Comparison of ENCODE assay signal across 7 cellular contexts in genomic region chr1:213986925-213987250, GRCh38. TPM values are rescaled to one million over a fixed set of nuclear protein-coding genes. Genes with fewer than 3 reads are reported as not detected.
DNase-seq lines count a peak whose midpoint lies in the region; ATAC-seq and TF ChIP-seq lines count a peak whose summit lies in the region.

No MANE protein-coding gene starts in this region.

- in situ Hi-C loops in Panc1 (cut with HindIII; ENCODE audit: low pct_unique_long_range_greater_than_20kb, low sequenced_read_pairs) (no loop called here), gastrocnemius medialis (cut with MboI; ENCODE audit: low sequenced_read_pairs in 4 of 4) (no loop called here)

- no peak for TF ChIP-seq POLR2A in gastrocnemius medialis (IDR thresholded peaks at IDR 0.05)

- ATAC-seq in Panc1, result no peak
- ATAC-seq in gastrocnemius medialis, result no peak

- no peak for TF ChIP-seq CTCF in Panc1 (IDR thresholded peaks at IDR 0.05)
- TF ChIP-seq CTCF in hepatocyte (IDR thresholded peaks at IDR 0.05; ENCODE audit: poor library complexity), result no peak
- no peak for TF ChIP-seq CTCF in gastrocnemius medialis (IDR thresholded peaks at IDR 0.05 in 4 of 5, conservative IDR thresholded peaks at IDR 0.05 in 1 of 5)

- 8% methylated on average over 6 of the region's 6 CpGs for WGBS in hepatocyte (ENCODE audit: low lambda C conversion rate, missing lambda C conversion rate)

- no peaks in the 10 kb centered on the region for H3K9me2 ChIP-seq in hepatocyte (replicated peaks; ENCODE audit: insufficient read depth)

- POLR2A ChIA-PET in Panc1 (lab: Charles Lee), result no interaction called here

- H2AFZ ChIP-seq in hepatocyte, result no peak overlapping the region

- H3K27me3 ChIP-seq in H7 (ENCODE audit: control insufficient read depth, insufficient read depth, low read length) (peaks cover 75% of the 10 kb centered on the region), Panc1 (ENCODE audit: control insufficient read depth, insufficient read depth, low read length) (peaks cover 37% of the 10 kb centered on the region), hepatocyte (peaks cover 52% of the 10 kb centered on the region), gastrocnemius medialis (peaks cover 9 to 34% (median 27%) of the 10 kb centered on the region in 3 donors)

- intact Hi-C loops in Panc1 (cut with micrococcal nuclease; ENCODE audit: unreplicated experiment) (no loop called here), gastrocnemius medialis (cut with DNase I; ENCODE audit: low total_unique reads) (loop anchor here (5.0 kb wide), 1 partner anchor 135 kb away; no protein-coding TSS in a partner anchor)

- H4K20me1 ChIP-seq in hepatocyte (ENCODE audit: insufficient read depth, poor library complexity, severe bottlenecking), result no peaks in the 10 kb centered on the region

- H3K9me3 ChIP-seq in Panc1 (ENCODE audit: control insufficient read depth, insufficient read depth, low read depth, low read length) (no peaks in the 10 kb centered on the region), hepatocyte (ENCODE audit: low read depth) (no peaks in the 10 kb centered on the region), gastrocnemius medialis (no peaks in the 10 kb centered on the region)

- peaks cover 3% of the 10 kb centered on the region for H3K79me2 ChIP-seq in hepatocyte

- H3K4me3 ChIP-seq in H7 (ENCODE audit: insufficient read depth, low read depth, low read length), result peak overlapping the region; percentile 64
- peak overlapping the region; percentile 42 to 80; a peak in 2 of 4 replicates for H3K4me3 ChIP-seq in Panc1 (ENCODE audit: low read depth in 2 of 2, low read length in 2 of 2)
- peak overlapping the region; percentile 11 for H3K4me3 ChIP-seq in hepatocyte
- H3K4me3 ChIP-seq in gastrocnemius medialis, result peak overlapping the region; percentile 65 to 85 (median 82)

- H3K4me1 ChIP-seq in Panc1 (ENCODE audit: control insufficient read depth, insufficient read depth, low read length), result peaks cover 8% of the 10 kb centered on the region
- H3K4me1 ChIP-seq in hepatocyte (ENCODE audit: insufficient read depth), result peaks cover 33% of the 10 kb centered on the region
- H3K4me1 ChIP-seq in gastrocnemius medialis, result peaks cover 32 to 35% of the 10 kb centered on the region in 2 donors

- CTCF ChIA-PET in Panc1 (lab: Charles Lee), result no interaction called here

- peak overlapping the region; percentile 95 for H3K4me2 ChIP-seq in hepatocyte

- DNase-seq in H7 (no peak), Panc1 (ENCODE audit: low read depth, low spot score) (no peak), hepatocyte (ENCODE audit: low spot score) (no peak), gastrocnemius medialis (no peak), NK-92 (lab: John Stamatoyannopoulos, UW; ENCODE audit: unreplicated experiment) (no peak), NCI-H226 (no peak)
- DNase-seq in activated CD4-positive, CD25-positive, alpha-beta regulatory T cell treated with anti-CD3 and anti-CD28 coated beads, Interleukin-2, amount 50 U/mL, for 72 hours, result no peak

- H3K36me3 ChIP-seq in H7 (replicated peaks; ENCODE audit: control insufficient read depth, insufficient read depth, low read length) (no peaks in the 10 kb centered on the region), Panc1 (ENCODE audit: control insufficient read depth, insufficient read depth, low read length) (no peaks in the 10 kb centered on the region), hepatocyte (replicated peaks; ENCODE audit: insufficient read depth, low read depth) (no peaks in the 10 kb centered on the region), gastrocnemius medialis (no peaks in the 10 kb centered on the region)

- no peak overlapping the region for H3K27ac ChIP-seq in Panc1 (ENCODE audit: low read length)
- no peak overlapping the region for H3K27ac ChIP-seq in hepatocyte
- peak overlapping the region in 3 of 4 donors; percentile 90 to 92 (median 91) for H3K27ac ChIP-seq in gastrocnemius medialis

- BruUV-seq in Panc1 (replicated peaks; lab: Mats Ljungman, UMichigan), result no TSS peak

RNA-seq across cellular contexts. Expression of gene PROX1, which starts 0.9 kb away (rescaled TPM):
- total RNA-seq in H7 (2014; rRNA removed; shearing (Covaris generic)), result 2.3 and 2.9 TPM in 2 replicates
- total RNA-seq in Panc1 (2021; ENCODE audit: unreplicated experiment) (0.13 TPM), hepatocyte (15.7 and 18.7 TPM in 2 replicates), gastrocnemius medialis (1 to 10 TPM; 4.1 to 8.0 (median 5.5) TPM)
- not detected for polyA plus RNA-seq in Panc1 (2012; ENCODE audit: insufficient read length)
- polyA plus RNA-seq in hepatocyte, result 4.8 and 6.7 TPM in 2 replicates

Comparison
In these comparisons a context has a peak if more than half of its experiments do, and no peak if none do; other contexts are left out.
1. H3K4me3 ChIP-seq: peak in every context shown above with its lines; median percentile 82 in gastrocnemius medialis; 64 in H7; 61 in Panc1; 11 in hepatocyte.
2. H3K27ac ChIP-seq: peak in gastrocnemius medialis (3 of 4); none in Panc1 (single experiment) and hepatocyte (single experiment).